In the genomic region with DNA sequence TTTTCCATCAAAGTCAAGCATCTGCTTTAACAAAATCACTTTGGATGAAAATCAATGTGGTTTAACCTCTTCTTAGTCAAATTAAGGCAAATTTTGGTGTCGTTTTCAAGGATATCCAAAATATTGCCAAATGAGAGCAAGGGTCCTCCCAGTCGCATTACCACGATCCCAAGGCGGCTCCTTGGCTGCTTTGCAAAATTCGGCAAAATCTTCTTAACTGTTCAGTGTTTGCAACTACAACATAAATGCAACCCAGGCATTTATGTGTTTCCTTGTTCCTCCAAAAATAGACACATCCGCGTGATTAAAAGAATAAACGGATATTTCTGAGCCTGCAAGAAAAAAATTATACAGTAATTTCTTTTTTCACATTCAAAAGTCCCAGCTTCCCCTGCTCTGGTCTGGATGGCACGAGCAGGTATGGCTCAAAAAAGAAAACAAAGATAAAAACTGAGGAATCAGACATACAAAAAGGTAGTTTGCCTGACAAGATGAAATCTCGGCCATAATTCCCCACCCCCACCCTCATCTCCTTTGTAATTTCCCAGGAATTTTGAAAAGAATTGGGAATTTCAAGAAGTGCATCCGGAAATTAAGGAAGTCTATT, we compare ENCODE assay signal across 9 cellular contexts.
DNase-seq lines count a peak whose midpoint lies in the region; ATAC-seq and TF ChIP-seq lines count a peak whose summit lies in the region.
"Had no signal": no experiment of that assay in that cellular context is flagged by ENCODE, and none has a peak within 500 bp of the region (broad histone marks: within the 10 kb centered on the region; RNA-seq: fewer than 3 reads in every experiment).

No MANE protein-coding gene starts in this region.

- peaks cover 35% of the 10 kb centered on the region for H3K4me1 Mint-ChIP-seq in stimulated activated naive CD8-positive, alpha-beta T cell treated with anti-CD3 and anti-CD28 coated beads, Interleukin-15, Interleukin-2, amounts not matched to agents 100 ng/mL and 50 ng/mL, for 24 hours (ENCODE audit: low read depth)

- H3K9ac ChIP-seq in mucosa of stomach (ENCODE audit: low read length): peak overlapping the region; percentile 38

- H3K9me3 Mint-ChIP-seq in stimulated activated naive CD8-positive, alpha-beta T cell treated with anti-CD3 and anti-CD28 coated beads, Interleukin-15, Interleukin-2, amounts not matched to agents 100 ng/mL and 50 ng/mL, for 24 hours: no peaks in the 10 kb centered on the region

- H3K27me3 ChIP-seq in mucosa of stomach (ENCODE audit: control insufficient read depth, insufficient read depth, low read length): peaks cover 51% of the 10 kb centered on the region

- H3K4me1 ChIP-seq in mucosa of stomach (ENCODE audit: control insufficient read depth, insufficient read depth, low read length): peaks cover 7% of the 10 kb centered on the region

- TF ChIP-seq CTCF in cardiac fibroblast (IDR thresholded peaks at IDR 0.05; ENCODE audit: low read depth, low read length): no peak

- H3K27me3 Mint-ChIP-seq in stimulated activated naive CD8-positive, alpha-beta T cell treated with anti-CD3 and anti-CD28 coated beads, Interleukin-15, Interleukin-2, amounts not matched to agents 100 ng/mL and 50 ng/mL, for 24 hours: peaks cover 86% of the 10 kb centered on the region

- no peak overlapping the region for H3K27ac Mint-ChIP-seq in stimulated activated naive CD8-positive, alpha-beta T cell treated with anti-CD3 and anti-CD28 coated beads, Interleukin-15, Interleukin-2, amounts not matched to agents 100 ng/mL and 50 ng/mL, for 24 hours

- no peaks in the 10 kb centered on the region for H3K9me3 ChIP-seq in mucosa of stomach (ENCODE audit: control insufficient read depth, low read length)

- no peak for DNase-seq in stimulated activated naive CD8-positive, alpha-beta T cell treated with anti-CD3 and anti-CD28 coated beads, Interleukin-15, Interleukin-2, amounts not matched to agents 100 U/mL and 50 U/mL, for 24 hours
- no peak for DNase-seq in cardiac fibroblast (ENCODE audit: low read depth in 2 of 2)
- DNase-seq in NCI-H82 treated with DMSO at 0.1 percent for 48 hours (lab: John Stamatoyannopoulos, UW; ENCODE audit: unreplicated experiment): no peak
- no peak for DNase-seq in KG1 (lab: John Stamatoyannopoulos, UW)
- DNase-seq: NCI-H2171 had no signal

- H3K36me3 ChIP-seq in mucosa of stomach (ENCODE audit: control insufficient read depth, insufficient read depth, low read length): no peaks in the 10 kb centered on the region

- H3K4me3 Mint-ChIP-seq in stimulated activated naive CD8-positive, alpha-beta T cell treated with anti-CD3 and anti-CD28 coated beads, Interleukin-15, Interleukin-2, amounts not matched to agents 100 ng/mL and 50 ng/mL, for 24 hours: peak overlapping the region; percentile 86

- no peak for ATAC-seq in stimulated activated naive CD8-positive, alpha-beta T cell treated with anti-CD3 and anti-CD28 coated beads, Interleukin-15, Interleukin-2, amounts not matched to agents 100 U/mL and 50 U/mL, for 24 hours
- ATAC-seq in HG03095 (IDR thresholded peaks at IDR 0.05; ENCODE audit: unreplicated experiment): no peak
- ATAC-seq in GM19035 (IDR thresholded peaks at IDR 0.05; ENCODE audit: unreplicated experiment): no peak

- peak overlapping the region; percentile 35 to 51 for H3K4me3 ChIP-seq in cardiac fibroblast (replicated peaks in 1 of 2; ENCODE audit: low read depth in 2 of 2, low read length in 2 of 2)
- peak overlapping the region; percentile 14 for H3K4me3 ChIP-seq in mucosa of stomach (ENCODE audit: low read length)

- no peaks in the 10 kb centered on the region for H3K36me3 Mint-ChIP-seq in stimulated activated naive CD8-positive, alpha-beta T cell treated with anti-CD3 and anti-CD28 coated beads, Interleukin-15, Interleukin-2, amounts not matched to agents 100 ng/mL and 50 ng/mL, for 24 hours (ENCODE audit: low read depth)
